ENCODE assay signal across 1 cellular context in genomic region chr5:91028518-91028956, GRCh38.
TF ChIP-seq lines count a peak whose summit lies in the region.

No MANE protein-coding gene starts in this region.

TF ChIP-seq in K562, 482 proteins besides CTCF, POLR2A, EP300 and RAD21 (continued from another document):
- no peak for TF ChIP-seq USF2 (CRISPR knock-in tag; IDR thresholded peaks at IDR 0.05)
- no peak for TF ChIP-seq TEAD2 (tag; IDR thresholded peaks at IDR 0.05)
- TF ChIP-seq LEF1 (IDR thresholded peaks at IDR 0.05), result 0 out of 2 replicates have a peak, but pooled peaks have one; percentile 24
- no peak for TF ChIP-seq RBM22 (IDR thresholded peaks at IDR 0.05; ENCODE audit: low read depth, low read length, poor library complexity, severe bottlenecking)
- TF ChIP-seq CHD1 (IDR thresholded peaks at IDR 0.05; ENCODE audit: low read length), result no peak
- TF ChIP-seq PHB (CRISPR knock-in tag; IDR thresholded peaks at IDR 0.05), result no peak
- TF ChIP-seq DNMT1 (IDR thresholded peaks at IDR 0.05), result no peak
- TF ChIP-seq ZNF561 (CRISPR knock-in tag; conservative IDR thresholded peaks at IDR 0.05), result no peak
- TF ChIP-seq ZEB2 (IDR thresholded peaks at IDR 0.05), result 0 out of 2 replicates have a peak, but pooled peaks have one; percentile 27
- no peak for TF ChIP-seq ASH1L (IDR thresholded peaks at IDR 0.05; ENCODE audit: borderline replicate concordance, low read depth, partially characterized antibody)
- TF ChIP-seq RBFOX2 (IDR thresholded peaks at IDR 0.05; ENCODE audit: low read depth, low read length), result no peak
- TF ChIP-seq HDAC2 (IDR thresholded peaks at IDR 0.05), result peak; percentile 81
- TF ChIP-seq BCOR (IDR thresholded peaks at IDR 0.05), result no peak
- TF ChIP-seq HDAC3 (IDR thresholded peaks at IDR 0.05; ENCODE audit: borderline replicate concordance, partially characterized antibody), result peak; percentile 70
- TF ChIP-seq ESRRB (CRISPR knock-in tag; IDR thresholded peaks at IDR 0.05; ENCODE audit: borderline replicate concordance), result no peak
- no peak for TF ChIP-seq SNIP1 (IDR thresholded peaks at IDR 0.05; ENCODE audit: low read depth)
- 0 out of 2 replicates have a peak, but pooled peaks have one; percentile 34 for TF ChIP-seq PKNOX1 (IDR thresholded peaks at IDR 0.05)
- TF ChIP-seq ZNF592 (IDR thresholded peaks at IDR 0.05), result no peak
- no peak for TF ChIP-seq HSF4 (CRISPR knock-in tag; IDR thresholded peaks at IDR 0.05; ENCODE audit: borderline replicate concordance)
- TF ChIP-seq MTA2 (IDR thresholded peaks at IDR 0.05; ENCODE audit: low read depth), result peak; percentile 52; the same call in 1 of the 2 replicates
- no peak for TF ChIP-seq ETV6 (IDR thresholded peaks at IDR 0.05; ENCODE audit: borderline replicate concordance in 1 of 2, low read depth in 2 of 2, low read length in 1 of 2)
- TF ChIP-seq ETV6 (CRISPR knock-in tag; IDR thresholded peaks at IDR 0.05; ENCODE audit: borderline replicate concordance), result no peak
- peak; percentile 84 for TF ChIP-seq CBFA2T3 (IDR thresholded peaks at IDR 0.05)
- no peak for TF ChIP-seq SIN3A (IDR thresholded peaks at IDR 0.05; ENCODE audit: borderline replicate concordance in 2 of 2, control insufficient read depth in 1 of 2, low read depth in 2 of 2, low read length in 2 of 2)
- no peak for TF ChIP-seq FOXK2 (conservative IDR thresholded peaks at IDR 0.05 in 1 of 2, IDR thresholded peaks at IDR 0.05 in 1 of 2; ENCODE audit: low read depth in 2 of 2)
- TF ChIP-seq ZNF274 (IDR thresholded peaks at IDR 0.05; ENCODE audit: borderline replicate concordance, low read depth, low read length), result no peak
- no peak for TF ChIP-seq GABPB2 (CRISPR knock-in tag; conservative IDR thresholded peaks at IDR 0.05)
- TF ChIP-seq SMAD3 (CRISPR knock-in tag; conservative IDR thresholded peaks at IDR 0.05), result no peak
- TF ChIP-seq CBX5 (IDR thresholded peaks at IDR 0.05; ENCODE audit: borderline replicate concordance, low read depth), result no peak
- TF ChIP-seq CTBP1 (IDR thresholded peaks at IDR 0.05; ENCODE audit: borderline replicate concordance), result no peak
- no peak for TF ChIP-seq YY1 (IDR thresholded peaks at IDR 0.05; ENCODE audit: borderline replicate concordance in 1 of 3, control insufficient read depth in 1 of 3, extremely low read depth in 1 of 3, insufficient read depth in 3 of 3, insufficient read length in 1 of 3, insufficient replicate concordance in 2 of 3, low read depth in 1 of 3, low read length in 2 of 3)
- no peak for TF ChIP-seq HDAC6 (IDR thresholded peaks at IDR 0.05; ENCODE audit: low read depth, low read length)
- no peak for TF ChIP-seq CBX3 (IDR thresholded peaks at IDR 0.05; ENCODE audit: borderline replicate concordance in 1 of 2, low read length in 2 of 2)
- TF ChIP-seq ZNF778 (CRISPR knock-in tag; IDR thresholded peaks at IDR 0.05), result no peak
- peak; percentile 79 for TF ChIP-seq NCOR1 (IDR thresholded peaks at IDR 0.05)
- TF ChIP-seq PRMT5 (CRISPR knock-in tag; IDR thresholded peaks at IDR 0.05), result no peak
- TF ChIP-seq RFX7 (CRISPR knock-in tag; IDR thresholded peaks at IDR 0.05), result no peak
- no peak for TF ChIP-seq CCAR2 (IDR thresholded peaks at IDR 0.05; ENCODE audit: low read depth, low read length)
